In the genomic region with DNA sequence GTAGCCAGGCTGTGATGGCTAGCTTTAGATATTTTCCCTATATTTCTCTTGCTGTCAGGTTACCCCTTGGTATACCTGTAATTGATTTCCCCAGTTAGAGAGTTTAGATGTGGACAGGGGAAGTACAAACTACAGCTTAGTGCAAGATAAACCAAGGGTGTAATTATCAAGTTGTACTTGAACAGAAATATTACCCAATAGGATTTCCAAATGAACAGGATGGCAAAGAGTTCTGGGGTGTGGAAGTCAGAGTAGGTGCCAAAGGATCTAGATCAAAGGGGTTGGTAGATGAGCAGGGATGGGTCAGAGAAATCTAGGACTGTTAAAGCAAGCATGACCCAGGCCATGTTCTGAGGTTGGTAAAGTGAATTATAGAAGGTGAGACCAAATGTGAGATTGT, we compare ENCODE assay signal across 23 cellular contexts.
DNase-seq lines count a peak whose midpoint lies in the region; ATAC-seq, FAIRE-seq and TF ChIP-seq lines count a peak whose summit lies in the region.
"Had no signal": no experiment of that assay in that cellular context is flagged by ENCODE, and none has a peak within 500 bp of the region (broad histone marks: within the 10 kb centered on the region; RNA-seq: fewer than 3 reads in every experiment).

No MANE protein-coding gene starts in this region.

- H3K4me3 ChIP-seq in liver (ENCODE audit: low read depth in 1 of 3, low read length in 3 of 3) (no peak overlapping the region), HepG2 (replicated peaks in 1 of 3; ENCODE audit: insufficient read depth in 1 of 3, low read depth in 2 of 3, low read length in 3 of 3) (no peak overlapping the region), right lobe of liver (no peak overlapping the region)
- H3K4me3 ChIP-seq: BLaER1 had no signal

- no peak for DNase-seq in HepG2 (ENCODE audit: low spot score)
- DNase-seq in right lobe of liver = no peak
- DNase-seq in DMS79 treated with DMSO at 0.1 percent for 48 hours (lab: John Stamatoyannopoulos, UW) = no peak
- DNase-seq in stimulated activated naive CD4-positive, alpha-beta T cell (lab: John Stamatoyannopoulos, UW) = no peak
- DNase-seq: ACHN; BE2C; C1 segment of cervical spinal cord; CD4-positive, alpha-beta memory T cell; CD4-positive, CD25-positive, alpha-beta regulatory T cell; CD8-positive, alpha-beta memory T cell; COR-L47; DMS 273 treated with DMSO at 0.1 percent for 48 hours; DMS153; DMS53; DMS79; GF-D8 had no signal

- H3K36me3 ChIP-seq in liver (ENCODE audit: control insufficient read depth in 4 of 4, insufficient read depth in 3 of 4, low read depth in 1 of 4, low read length in 3 of 4) (no peaks in the 10 kb centered on the region), HepG2 (replicated peaks in 1 of 2; ENCODE audit: control insufficient read depth in 1 of 2, insufficient read depth in 2 of 2, low read length in 2 of 2) (no peaks in the 10 kb centered on the region), right lobe of liver (no peaks in the 10 kb centered on the region)
- H3K36me3 ChIP-seq: BE2C, BLaER1 had no signal

- POLR2A ChIA-PET in HepG2 (lab: Yijun Ruan, JAX) = no interaction called here

- TF ChIP-seq RAD21 in liver (IDR thresholded peaks at IDR 0.05) = peak; percentile 46 to 52
- no peak for TF ChIP-seq RAD21 in HepG2 (CRISPR knock-in tag; IDR thresholded peaks at IDR 0.05)

- H3K27ac ChIP-seq in liver (ENCODE audit: low read depth in 1 of 2, low read length in 2 of 2) (peak overlapping the region in 1 of 2 donors; percentile 42), HepG2 (ENCODE audit: extremely low read length, insufficient read depth, low read length) (no peak overlapping the region), right lobe of liver (peak overlapping the region in 2 of 3 donors; percentile 78)
- H3K27ac ChIP-seq: 22Rv1, BLaER1 had no signal

- H3K4me1 ChIP-seq in liver (ENCODE audit: control insufficient read depth in 4 of 4, insufficient read depth in 4 of 4, low read length in 3 of 4) = peaks cover 0 to 5% (median 3%) of the 10 kb centered on the region in 4 donors
- H3K4me1 ChIP-seq in HepG2 (ENCODE audit: insufficient read depth, low read length) = no peaks in the 10 kb centered on the region
- peaks cover 0 to 24% (median 10%) of the 10 kb centered on the region in 4 donors for H3K4me1 ChIP-seq in right lobe of liver
- H3K4me1 ChIP-seq: BE2C, BLaER1 had no signal

- TF ChIP-seq POLR2A in HepG2 (IDR thresholded peaks at IDR 0.05; ENCODE audit: insufficient read depth in 1 of 2, low read depth in 2 of 2, low read length in 2 of 2) (no peak), right lobe of liver (IDR thresholded peaks at IDR 0.05) (no peak)

- H4K20me1 ChIP-seq in HepG2 (ENCODE audit: insufficient read depth, low read length) = no peaks in the 10 kb centered on the region
- H4K20me1 ChIP-seq: BLaER1 had no signal

- ATAC-seq in HepG2 = no peak
- peak; percentile 86 to 98 (median 95) for ATAC-seq in right lobe of liver

- H3K9me3 ChIP-seq in liver (ENCODE audit: control insufficient read depth in 4 of 4, low read length in 3 of 4) = no peaks in the 10 kb centered on the region
- peaks cover 44% of the 10 kb centered on the region for H3K9me3 ChIP-seq in HepG2 (ENCODE audit: low read length)
- H3K9me3 ChIP-seq in right lobe of liver = peaks cover 0 to 2% (median 0%) of the 10 kb centered on the region in 4 donors
- H3K9me3 ChIP-seq: BE2C, BLaER1 had no signal

- in situ Hi-C loops in HepG2 (cut with HindIII; ENCODE audit: extremely low pct_ligation_motif_present, low pct_unique_long_range_greater_than_20kb) = no loop called here

- no peak overlapping the region for H3K4me2 ChIP-seq in HepG2 (ENCODE audit: low read depth, low read length)
- H3K4me2 ChIP-seq: BLaER1 had no signal

- FAIRE-seq in HepG2 (lab: Jason Lieb, UNC) = no peak
- FAIRE-seq: A204.1, G401.6, GM12891, GM19239 had no signal

- no peak for TF ChIP-seq CTCF in liver (IDR thresholded peaks at IDR 0.05; ENCODE audit: low read depth, low read length, missing input control)
- no peak for TF ChIP-seq CTCF in HepG2 (CRISPR knock-in tag; IDR thresholded peaks at IDR 0.05)
- no peak for TF ChIP-seq CTCF in right lobe of liver (IDR thresholded peaks at IDR 0.05)

- TF ChIP-seq EP300 in HepG2 (IDR thresholded peaks at IDR 0.05; ENCODE audit: low read depth in 2 of 2, low read length in 2 of 2) (no peak), HepG2 (CRISPR knock-in tag; IDR thresholded peaks at IDR 0.05; ENCODE audit: borderline replicate concordance) (no peak)

- no TSS peak for BruUV-seq in HepG2 (replicated peaks; lab: Mats Ljungman, UMichigan)

- intact Hi-C loops in HepG2 (cut with micrococcal nuclease; ENCODE audit: unreplicated experiment) = no loop called here
- intact Hi-C loops in right lobe of liver (cut with DNase I) = no loop called here

- H2AFZ ChIP-seq in HepG2 (ENCODE audit: low read length) = no peak overlapping the region

- CTCF ChIA-PET in HepG2 (lab: Yijun Ruan, JAX; ENCODE audit: low intra/inter-chr PET ratio, low total read pairs) = no interaction called here

- H3K79me2 ChIP-seq in HepG2 (ENCODE audit: insufficient read depth, low read length) = no peaks in the 10 kb centered on the region

- no peak overlapping the region for H3K9ac ChIP-seq in liver (ENCODE audit: low read depth in 1 of 2, low read length in 2 of 2)
- H3K9ac ChIP-seq in HepG2 (ENCODE audit: insufficient read depth, low read depth, low read length) = no peak overlapping the region
- H3K9ac ChIP-seq: BLaER1 had no signal

- H3K27me3 ChIP-seq in liver (ENCODE audit: control insufficient read depth in 4 of 4, insufficient read depth in 4 of 4, low read length in 3 of 4) (no peaks in the 10 kb centered on the region), HepG2 (ENCODE audit: control insufficient read depth in 1 of 2, insufficient read depth in 2 of 2, low read length in 2 of 2) (no peaks in the 10 kb centered on the region), right lobe of liver (no peaks in the 10 kb centered on the region)
- H3K27me3 ChIP-seq: BE2C, BLaER1 had no signal

TF ChIP-seq in liver, 16 proteins besides CTCF, POLR2A, EP300 and RAD21 (continues in another document):
- TF ChIP-seq FOXA1 (IDR thresholded peaks at IDR 0.05) (peak; percentile 44), FOXA2 (IDR thresholded peaks at IDR 0.05) (no peak), TAF1 (conservative IDR thresholded peaks at IDR 0.05) (no peak), RXRA (IDR thresholded peaks at IDR 0.05) (peak; percentile 43 to 77), ZBTB33 (IDR thresholded peaks at IDR 0.05) (peak; percentile 74), GABPA (IDR thresholded peaks at IDR 0.05 in 1 of 2, conservative IDR thresholded peaks at IDR 0.05 in 1 of 2) (peak in 1 of 2 donors; percentile 30), SP1 (IDR thresholded peaks at IDR 0.05) (peak; percentile 90), HNF4A (conservative IDR thresholded peaks at IDR 0.05) (peak; percentile 90 to 94), NR2F2 (IDR thresholded peaks at IDR 0.05) (no peak)
- TF ChIP-seq, protein P1, sequence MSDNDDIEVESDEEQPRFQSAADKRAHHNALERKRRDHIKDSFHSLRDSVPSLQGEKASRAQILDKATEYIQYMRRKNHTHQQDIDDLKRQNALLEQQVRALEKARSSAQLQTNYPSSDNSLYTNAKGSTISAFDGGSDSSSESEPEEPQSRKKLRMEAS (IDR thresholded peaks at IDR 0.05) = peak; percentile 61

TF ChIP-seq in HepG2, 621 proteins besides CTCF, POLR2A, EP300 and RAD21:
- TF ChIP-seq HNRNPUL1 (IDR thresholded peaks at IDR 0.05; ENCODE audit: low read depth, low read length) (no peak), RXRB (CRISPR knock-in tag; IDR thresholded peaks at IDR 0.05; ENCODE audit: borderline replicate concordance) (no peak), ZNF446 (CRISPR knock-in tag; IDR thresholded peaks at IDR 0.05) (no peak), ZNF589 (CRISPR knock-in tag; conservative IDR thresholded peaks at IDR 0.05) (no peak), ZNF138 (CRISPR knock-in tag; IDR thresholded peaks at IDR 0.05; ENCODE audit: low read depth) (no peak), ZNF747 (CRISPR knock-in tag; IDR thresholded peaks at IDR 0.05; ENCODE audit: borderline replicate concordance) (no peak), TFAP4 (IDR thresholded peaks at IDR 0.05; ENCODE audit: borderline replicate concordance, low read depth) (no peak), FIP1L1 (IDR thresholded peaks at IDR 0.05; ENCODE audit: borderline replicate concordance, insufficient read depth, low read depth, low read length) (no peak), ZMAT5 (CRISPR knock-in tag; IDR thresholded peaks at IDR 0.05; ENCODE audit: borderline replicate concordance, low read depth) (no peak), SIN3B (IDR thresholded peaks at IDR 0.05; ENCODE audit: low read length) (no peak)
- TF ChIP-seq, protein P2, sequence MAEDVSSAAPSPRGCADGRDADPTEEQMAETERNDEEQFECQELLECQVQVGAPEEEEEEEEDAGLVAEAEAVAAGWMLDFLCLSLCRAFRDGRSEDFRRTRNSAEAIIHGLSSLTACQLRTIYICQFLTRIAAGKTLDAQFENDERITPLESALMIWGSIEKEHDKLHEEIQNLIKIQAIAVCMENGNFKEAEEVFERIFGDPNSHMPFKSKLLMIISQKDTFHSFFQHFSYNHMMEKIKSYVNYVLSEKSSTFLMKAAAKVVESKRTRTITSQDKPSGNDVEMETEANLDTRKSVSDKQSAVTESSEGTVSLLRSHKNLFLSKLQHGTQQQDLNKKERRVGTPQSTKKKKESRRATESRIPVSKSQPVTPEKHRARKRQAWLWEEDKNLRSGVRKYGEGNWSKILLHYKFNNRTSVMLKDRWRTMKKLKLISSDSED (CRISPR knock-in tag; IDR thresholded peaks at IDR 0.05) = no peak
